Comparison of ENCODE assay signal across 12 cellular contexts in the genomic region with DNA sequence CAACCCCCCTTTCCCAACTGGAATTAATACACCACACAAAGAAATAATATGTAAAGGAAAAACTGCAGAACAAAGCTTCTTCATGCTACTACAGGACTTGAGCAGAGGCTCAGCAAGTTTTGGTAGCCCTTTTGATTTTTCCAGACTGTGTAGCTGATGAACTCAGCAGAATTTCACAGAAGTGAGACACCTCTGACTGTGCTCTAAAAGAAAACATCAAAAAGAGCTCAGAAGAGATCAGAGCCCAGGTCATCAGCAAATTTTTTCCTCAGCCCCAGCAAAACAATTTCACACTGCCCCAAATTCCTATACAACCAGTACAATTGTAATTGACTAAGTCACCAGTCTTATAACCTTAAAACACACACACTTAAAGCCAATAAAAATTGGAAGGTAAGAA. TPM values are rescaled to one million over a fixed set of nuclear protein-coding genes. Genes with fewer than 3 reads are reported as not detected.
DNase-seq lines count a peak whose midpoint lies in the region; TF ChIP-seq lines count a peak whose summit lies in the region.
"Had no signal": no experiment of that assay in that cellular context is flagged by ENCODE, and none has a peak within 500 bp of the region (broad histone marks: within the 10 kb centered on the region; RNA-seq: fewer than 3 reads in every experiment).

No MANE protein-coding gene starts in this region.

- H3K27me3 ChIP-seq in PC-9 (ENCODE audit: insufficient read depth, low read depth) (no peaks in the 10 kb centered on the region), neural progenitor cell (no peaks in the 10 kb centered on the region)

- peaks cover 20% of the 10 kb centered on the region for H3K4me1 Mint-ChIP-seq in neural progenitor cell

- H3K9ac ChIP-seq in neural progenitor cell = no peak overlapping the region

- H3F3A ChIP-seq in PC-9 (ENCODE audit: insufficient read depth, low read depth) = peaks cover 14% of the 10 kb centered on the region; the same call in 1 of the 2 replicates
- no peaks in the 10 kb centered on the region for H3F3A ChIP-seq in neural progenitor cell (ENCODE audit: low read depth)

- CTCF ChIA-PET in PC-9 (lab: Charles Lee) = no interaction called here

- peak; percentile 13 for DNase-seq in EL
- no peak for DNase-seq in PC-9
- DNase-seq in neural progenitor cell (ENCODE audit: low spot score) = no peak
- no peak for DNase-seq in SKM-1 (lab: John Stamatoyannopoulos, UW; ENCODE audit: unreplicated experiment)
- DNase-seq in NCI-H2196 (lab: John Stamatoyannopoulos, UW; ENCODE audit: unreplicated experiment) = no peak
- DNase-seq in NCI-H446 treated with DMSO at 0.1 percent for 48 hours (lab: John Stamatoyannopoulos, UW) = no peak
- no peak for DNase-seq in NCI-H510A treated with DMSO at 0.1 percent for 48 hours (lab: John Stamatoyannopoulos, UW)
- DNase-seq: activated naive CD8-positive, alpha-beta T cell treated with anti-CD3 and anti-CD28 coated beads, Interleukin-2, amount 10 ng/mL, durations not matched to agents 7 days and 5 days; NCI-H524 treated with DMSO at 0.1 percent for 48 hours; SHP77 treated with DMSO at 0.1 percent for 48 hours had no signal

- no peak overlapping the region for H3K4me3 ChIP-seq in PC-9
- H3K4me3 ChIP-seq in neural progenitor cell = no peak overlapping the region
- H3K4me3 ChIP-seq: GM12878 had no signal

- no peaks in the 10 kb centered on the region for H3K9me2 ChIP-seq in PC-9 (ENCODE audit: insufficient read depth)

- H3K79me2 ChIP-seq in PC-9 (ENCODE audit: low read depth) (no peaks in the 10 kb centered on the region), neural progenitor cell (ENCODE audit: low read depth) (no peaks in the 10 kb centered on the region)

- H3K27ac Mint-ChIP-seq in neural progenitor cell = peak overlapping the region; percentile 68
- H3K27ac Mint-ChIP-seq: activated naive CD8-positive, alpha-beta T cell treated with anti-CD3 and anti-CD28 coated beads, Interleukin-2, amount 10 ng/mL, durations not matched to agents 7 days and 5 days had no signal

- H4K20me1 ChIP-seq in PC-9 (ENCODE audit: insufficient read depth) (no peaks in the 10 kb centered on the region), neural progenitor cell (ENCODE audit: low read depth) (no peaks in the 10 kb centered on the region)

- H3K27me3 Mint-ChIP-seq in neural progenitor cell (ENCODE audit: insufficient read depth, low read depth) = peaks cover 3% of the 10 kb centered on the region
- H3K27me3 Mint-ChIP-seq: activated naive CD8-positive, alpha-beta T cell treated with anti-CD3 and anti-CD28 coated beads, Interleukin-2, amount 10 ng/mL, durations not matched to agents 7 days and 5 days had no signal

- H2AFZ ChIP-seq in PC-9 (no peak overlapping the region), neural progenitor cell (replicated peaks) (no peak overlapping the region)

- H3K4me1 ChIP-seq in PC-9 (replicated peaks; ENCODE audit: insufficient read depth) (no peaks in the 10 kb centered on the region), neural progenitor cell (no peaks in the 10 kb centered on the region)

- no TSS peak for BruUV-seq in PC-9 (replicated peaks; lab: Mats Ljungman, UMichigan)

- H3K9me3 ChIP-seq in PC-9 (ENCODE audit: insufficient read depth, low read depth) (no peaks in the 10 kb centered on the region), neural progenitor cell (ENCODE audit: low read depth) (no peaks in the 10 kb centered on the region)

- H3K36me3 Mint-ChIP-seq in neural progenitor cell = peaks cover 57% of the 10 kb centered on the region

- POLR2A ChIA-PET in PC-9 (lab: Charles Lee; ENCODE audit: unreplicated experiment) = interaction anchor here (0.5 kb wide), 1 partner anchor 289 kb away, joined by 4 read pairs; no protein-coding TSS in a partner anchor

- H3K4me2 ChIP-seq in PC-9 = no peak overlapping the region
- no peak overlapping the region for H3K4me2 ChIP-seq in neural progenitor cell

- intact Hi-C loops in PC-9 (cut with micrococcal nuclease; ENCODE audit: unreplicated experiment) = no loop called here

- no peak overlapping the region for H3K4me3 Mint-ChIP-seq in neural progenitor cell
- H3K4me3 Mint-ChIP-seq: activated naive CD8-positive, alpha-beta T cell treated with anti-CD3 and anti-CD28 coated beads, Interleukin-2, amount 10 ng/mL, durations not matched to agents 7 days and 5 days had no signal

- no peaks in the 10 kb centered on the region for H3K9me3 Mint-ChIP-seq in neural progenitor cell
- H3K9me3 Mint-ChIP-seq: activated naive CD8-positive, alpha-beta T cell treated with anti-CD3 and anti-CD28 coated beads, Interleukin-2, amount 10 ng/mL, durations not matched to agents 7 days and 5 days had no signal

- H3K27ac ChIP-seq in PC-9 (0 out of 2 replicates have a peak overlapping the region, but pooled peaks have one; percentile 16), cingulate gyrus (ENCODE audit: low read depth, low read length) (peak overlapping the region; percentile 72), neural progenitor cell (no peak overlapping the region)

- peaks cover 9% of the 10 kb centered on the region; the same call in 1 of the 2 replicates for H3K36me3 ChIP-seq in PC-9 (ENCODE audit: low read depth)
- no peaks in the 10 kb centered on the region for H3K36me3 ChIP-seq in neural progenitor cell

- TF ChIP-seq CTCF in PC-9 (conservative IDR thresholded peaks at IDR 0.05) (no peak), neural progenitor cell (IDR thresholded peaks at IDR 0.05) (no peak)

RNA-seq across cellular contexts. Expression of gene TTC19, which starts 38.0 kb away (rescaled TPM):
- total RNA-seq in PC-9 (2021) (53.5 and 74.7 TPM in 2 replicates), neural progenitor cell (ENCODE audit: low replicate concordance) (47.1 and 52.9 TPM in 2 replicates)

RNA-seq across cellular contexts. Expression of gene ZSWIM7, which starts 38.1 kb away (rescaled TPM):
- total RNA-seq in PC-9 (2021) (13.0 and 19.1 TPM in 2 replicates), neural progenitor cell (ENCODE audit: low replicate concordance) (36.2 and 43.9 TPM in 2 replicates)
